In genomic region chr1:56527548-56528302, GRCh38 we compare ENCODE assay signal across 13 cellular contexts. TPM values are rescaled to one million over a fixed set of nuclear protein-coding genes. Genes with fewer than 3 reads are reported as not detected.
DNase-seq lines count a peak whose midpoint lies in the region; ATAC-seq and TF ChIP-seq lines count a peak whose summit lies in the region.
"Had no signal": no experiment of that assay in that cellular context is flagged by ENCODE, and none has a peak within 500 bp of the region (broad histone marks: within the 10 kb centered on the region; RNA-seq: fewer than 3 reads in every experiment).

No MANE protein-coding gene starts in this region.

- H4K20me1 ChIP-seq in MM.1S (ENCODE audit: insufficient read depth, low read length): no peaks in the 10 kb centered on the region

- DNase-seq in COR-L47 (lab: John Stamatoyannopoulos, UW) (peak; percentile 71), MM.1S (peak; percentile 14), SHP77 treated with DMSO at 0.1 percent for 48 hours (lab: John Stamatoyannopoulos, UW) (peak; percentile 53), NCI-H146 (lab: John Stamatoyannopoulos, UW) (no peak), NCI-H2107 (lab: John Stamatoyannopoulos, UW) (no peak)
- DNase-seq in activated effector memory CD4-positive, alpha-beta T cell treated with anti-CD3 and anti-CD28 coated beads, Interleukin-2, amount 50 U/mL, for 16 hours: no peak
- DNase-seq: activated T-cell treated with anti-CD3 and anti-CD28 coated beads, Interleukin-2, amount 50 U/mL, for 72 hours; naive thymus-derived CD8-positive, alpha-beta T cell; stimulated activated CD4-positive, alpha-beta T cell treated with anti-CD3 and anti-CD28 coated beads, Interleukin-2, amount 100 ng/mL, for 24 hours had no signal

- H3K27ac ChIP-seq in MM.1S (ENCODE audit: low read length) (no peak overlapping the region), liver (ENCODE audit: low read depth in 1 of 2, low read length in 2 of 2) (peak overlapping the region; percentile 2 to 6)
- H3K27ac ChIP-seq: BLaER1 treated with 17β-estradiol and CSF1 and Interleukin-3, amounts not matched to agents 10 nM and 100 nM had no signal

- no peaks in the 10 kb centered on the region for H3K79me2 ChIP-seq in MM.1S (ENCODE audit: low read length)

- TF ChIP-seq CTCF in MM.1S (IDR thresholded peaks at IDR 0.05; ENCODE audit: low read length): no peak
- TF ChIP-seq CTCF in liver (IDR thresholded peaks at IDR 0.05; ENCODE audit: low read depth, low read length, missing input control): no peak

- ATAC-seq in GM21526 (IDR thresholded peaks at IDR 0.05; ENCODE audit: low FRiP score, unreplicated experiment): no peak
- ATAC-seq: activated T-cell treated with anti-CD3 and anti-CD28 coated beads, Interleukin-2, amount 50 U/mL, for 72 hours; naive thymus-derived CD8-positive, alpha-beta T cell had no signal

- peaks cover 18% of the 10 kb centered on the region for H3F3A ChIP-seq in MM.1S (ENCODE audit: insufficient read depth, low read length)

- H2AFZ ChIP-seq in MM.1S (ENCODE audit: low read length): no peak overlapping the region

- H3K27me3 ChIP-seq in MM.1S (replicated peaks; ENCODE audit: insufficient read depth, low read length): peaks cover 46% of the 10 kb centered on the region
- H3K27me3 ChIP-seq in liver (ENCODE audit: control insufficient read depth in 4 of 4, insufficient read depth in 4 of 4, low read length in 3 of 4): no peaks in the 10 kb centered on the region

- WGBS in liver: 76% methylated on average over 8 of the region's 8 CpGs

- H3K9me3 ChIP-seq in MM.1S (replicated peaks; ENCODE audit: insufficient read depth, low read length): no peaks in the 10 kb centered on the region
- no peaks in the 10 kb centered on the region for H3K9me3 ChIP-seq in liver (ENCODE audit: control insufficient read depth in 4 of 4, low read length in 3 of 4)
- H3K9me3 ChIP-seq: BLaER1 treated with 17β-estradiol and CSF1 and Interleukin-3, amounts not matched to agents 10 nM and 100 nM had no signal

- no peak for TF ChIP-seq RAD21 in liver (IDR thresholded peaks at IDR 0.05)

- H3K4me3 ChIP-seq in MM.1S (ENCODE audit: low read length) (no peak overlapping the region), liver (ENCODE audit: low read depth in 1 of 3, low read length in 3 of 3) (no peak overlapping the region)
- H3K4me3 ChIP-seq: BLaER1 treated with 17β-estradiol and CSF1 and Interleukin-3, amounts not matched to agents 10 nM and 100 nM had no signal

- H3K36me3 ChIP-seq in MM.1S (replicated peaks; ENCODE audit: insufficient read depth, low read length) (no peaks in the 10 kb centered on the region), liver (ENCODE audit: control insufficient read depth in 4 of 4, insufficient read depth in 3 of 4, low read depth in 1 of 4, low read length in 3 of 4) (peaks cover 3 to 56% (median 31%) of the 10 kb centered on the region in 4 donors)

- peaks cover 40% of the 10 kb centered on the region for H3K4me1 ChIP-seq in MM.1S (ENCODE audit: low read length)
- H3K4me1 ChIP-seq in liver (ENCODE audit: control insufficient read depth in 4 of 4, insufficient read depth in 4 of 4, low read length in 3 of 4): peaks cover 0 to 46% (median 10%) of the 10 kb centered on the region in 4 donors

- no peak overlapping the region for H3K4me2 ChIP-seq in MM.1S (ENCODE audit: low read depth, low read length)

- no peak overlapping the region for H3K9ac ChIP-seq in MM.1S (ENCODE audit: low read length)
- no peak overlapping the region for H3K9ac ChIP-seq in liver (ENCODE audit: low read depth in 1 of 2, low read length in 2 of 2)
- H3K9ac ChIP-seq: BLaER1 treated with 17β-estradiol and CSF1 and Interleukin-3, amounts not matched to agents 10 nM and 100 nM had no signal

- H3K9me2 ChIP-seq in MM.1S (replicated peaks; ENCODE audit: insufficient read depth, low read length): no peaks in the 10 kb centered on the region

TF ChIP-seq in liver, 16 proteins besides CTCF, POLR2A, EP300 and RAD21:
- TF ChIP-seq SP1 (IDR thresholded peaks at IDR 0.05): no peak
- TF ChIP-seq NR2F2 (IDR thresholded peaks at IDR 0.05): peak; percentile 33
TF ChIP-seq in liver: peak in this region for 1.

RNA-seq across cellular contexts. Expression of gene PLPP3, which starts 51.6 kb away (rescaled TPM):
- 10 to 100 TPM; 63.9 to 91.2 TPM for total RNA-seq in liver
- 10 to 100 TPM; 46.1 to 71.3 TPM for polyA plus RNA-seq in liver
- total RNA-seq: activated T-cell treated with anti-CD3 and anti-CD28 coated beads, Interleukin-2, amount 50 U/mL, for 72 hours; naive thymus-derived CD8-positive, alpha-beta T cell; T-helper 2 cell treated with Interferon-gamma antibody and Interleukin-4, amounts not matched to agents 100 ng/mL and 5 ng/mL, for 36 hours had no signal
- polyA plus RNA-seq: naive thymus-derived CD8-positive, alpha-beta T cell had no signal

Comparison
In these comparisons a context has a peak if more than half of its experiments do, and no peak if none do; other contexts are left out.
1. DNase-seq: peak in COR-L47 (single experiment), MM.1S (single experiment) and SHP77 treated with DMSO at 0.1 percent for 48 hours (single experiment); none in NCI-H146 (single experiment), NCI-H2107 (single experiment) and activated effector memory CD4-positive, alpha-beta T cell treated with anti-CD3 and anti-CD28 coated beads, Interleukin-2, amount 50 U/mL, for 16 hours (single experiment).